ENCODE assay signal across 8 cellular contexts in genomic region chr12:76143343-76144252, GRCh38. TPM values are rescaled to one million over a fixed set of nuclear protein-coding genes. Genes with fewer than 3 reads are reported as not detected.
DNase-seq lines count a peak whose midpoint lies in the region; ATAC-seq and TF ChIP-seq lines count a peak whose summit lies in the region.

No MANE protein-coding gene starts in this region.

- peaks cover 21 to 26% of the 10 kb centered on the region in 2 donors for H3K4me1 Mint-ChIP-seq in immature natural killer cell

- peak; percentile 7 to 20 (median 16) for DNase-seq in immature natural killer cell
- DNase-seq in COR-L47 (lab: John Stamatoyannopoulos, UW): no peak
- DNase-seq in kidney glomerular epithelial cell (lab: John Stamatoyannopoulos, UW): no peak
- no peak for DNase-seq in NOMO-1 (lab: John Stamatoyannopoulos, UW; ENCODE audit: unreplicated experiment in 2 of 2)
- no peak for DNase-seq in omental fat pad (ENCODE audit: low spot score)

- no peaks in the 10 kb centered on the region for H3K36me3 Mint-ChIP-seq in immature natural killer cell

- H3K4me3 Mint-ChIP-seq in immature natural killer cell: peak overlapping the region in 3 of 5 donors; percentile 8 to 12 (median 11)

- ATAC-seq in GM18511 (IDR thresholded peaks at IDR 0.05; ENCODE audit: unreplicated experiment) (peak; percentile 98), GM21515 (IDR thresholded peaks at IDR 0.05; ENCODE audit: unreplicated experiment) (peak; percentile 97), HG03442 (IDR thresholded peaks at IDR 0.05; ENCODE audit: unreplicated experiment) (peak; percentile 98), omental fat pad (ENCODE audit: low FRiP score) (no peak)

- TF ChIP-seq CTCF in omental fat pad (IDR thresholded peaks at IDR 0.05): no peak

- H3K9me3 Mint-ChIP-seq in immature natural killer cell: no peaks in the 10 kb centered on the region

- peaks cover 0 to 3% (median 0%) of the 10 kb centered on the region in 3 donors for H3K27me3 Mint-ChIP-seq in immature natural killer cell (ENCODE audit: low read depth in 3 of 3)

- H3K27ac Mint-ChIP-seq in immature natural killer cell: peak overlapping the region in 2 of 6 donors; percentile 2 to 14

RNA-seq across cellular contexts. Expression of gene NAP1L1, which starts 59.1 kb away (rescaled TPM):
- 100 to 1,000 TPM in 1 of 3 donors, 10 to 100 TPM in 2; 66.9 to 108 (median 90.2) TPM for polyA plus RNA-seq in immature natural killer cell
- 100 to 1,000 TPM; 324 to 488 (median 373) TPM for total RNA-seq in omental fat pad

Comparison
In these comparisons a context has a peak if more than half of its experiments do, and no peak if none do; other contexts are left out.
1. DNase-seq: peak in immature natural killer cell (3 of 3); none in COR-L47 (single experiment), kidney glomerular epithelial cell (single experiment), NOMO-1 (0 of 2) and omental fat pad (single experiment).